Comparison of ENCODE assay signal across 19 cellular contexts in the genomic region with DNA sequence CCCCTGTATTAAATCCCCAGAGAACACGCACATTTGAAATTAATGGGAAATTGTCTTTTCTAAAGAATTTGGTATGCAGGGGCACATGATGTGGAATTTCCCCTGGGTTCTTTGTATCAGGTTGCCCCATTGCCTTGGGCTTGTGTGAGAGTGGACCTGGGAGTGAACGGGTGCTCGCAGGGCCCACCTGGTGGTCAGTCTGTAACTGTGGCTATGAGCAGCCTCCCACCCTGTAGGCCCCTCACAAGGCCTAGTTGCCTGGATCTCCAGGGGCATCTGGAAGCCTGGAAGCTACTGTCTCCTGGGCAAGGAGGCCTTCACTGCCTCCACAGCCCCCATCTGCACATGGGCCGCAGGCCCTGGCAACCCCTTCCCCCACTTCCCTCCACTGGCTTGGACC. TPM values are rescaled to one million over a fixed set of nuclear protein-coding genes. Genes with fewer than 3 reads are reported as not detected.
DNase-seq lines count a peak whose midpoint lies in the region; TF ChIP-seq lines count a peak whose summit lies in the region.
"Had no signal": no experiment of that assay in that cellular context is flagged by ENCODE, and none has a peak within 500 bp of the region (broad histone marks: within the 10 kb centered on the region; RNA-seq: fewer than 3 reads in every experiment).

No MANE protein-coding gene starts in this region.

- H3K9me3 Mint-ChIP-seq in HFFc6 (no peaks in the 10 kb centered on the region), neural progenitor cell (no peaks in the 10 kb centered on the region)
- H3K9me3 Mint-ChIP-seq: activated CD4-positive, alpha-beta T cell treated with anti-CD3 and anti-CD28 coated beads, Interleukin-2, amount 10 ng/mL, durations not matched to agents 7 days and 5 days; activated naive CD8-positive, alpha-beta T cell treated with anti-CD3 and anti-CD28 coated beads, Interleukin-2, amount 50 U/mL, for 24 hours had no signal

- no peaks in the 10 kb centered on the region for H4K20me1 ChIP-seq in neural progenitor cell (ENCODE audit: low read depth)

- H3K36me3 ChIP-seq in neural progenitor cell, result no peaks in the 10 kb centered on the region
- H3K36me3 ChIP-seq: uterus had no signal

- H2AFZ ChIP-seq in neural progenitor cell (replicated peaks), result no peak overlapping the region
- H2AFZ ChIP-seq: parathyroid adenoma had no signal

- no peak overlapping the region for H3K4me3 ChIP-seq in choroid plexus epithelial cell (ENCODE audit: low read depth, low read length)
- H3K4me3 ChIP-seq in neural progenitor cell, result no peak overlapping the region
- H3K4me3 ChIP-seq: GM12878, uterus had no signal

- TF ChIP-seq CTCF in HFFc6 (IDR thresholded peaks at IDR 0.05) (peak; percentile 34; the same call in 1 of the 2 replicates), choroid plexus epithelial cell (conservative IDR thresholded peaks at IDR 0.05; ENCODE audit: low read depth, low read length) (peak; percentile 31), neural progenitor cell (IDR thresholded peaks at IDR 0.05) (peak; percentile 49)

- H3K4me3 Mint-ChIP-seq in HFFc6 (no peak overlapping the region), neural progenitor cell (no peak overlapping the region)
- H3K4me3 Mint-ChIP-seq: activated CD4-positive, alpha-beta T cell treated with anti-CD3 and anti-CD28 coated beads, Interleukin-2, amount 10 ng/mL, durations not matched to agents 7 days and 5 days; activated naive CD8-positive, alpha-beta T cell treated with anti-CD3 and anti-CD28 coated beads, Interleukin-2, amount 50 U/mL, for 24 hours; stimulated activated naive CD8-positive, alpha-beta T cell treated with anti-CD3 and anti-CD28 coated beads, Interleukin-15, amount 100 ng/mL, for 72 hours had no signal

- H3K27me3 Mint-ChIP-seq in HFFc6 (ENCODE audit: insufficient read depth), result no peaks in the 10 kb centered on the region; the same call in 1 of the 2 replicates
- peaks cover 8% of the 10 kb centered on the region for H3K27me3 Mint-ChIP-seq in neural progenitor cell (ENCODE audit: insufficient read depth, low read depth)
- H3K27me3 Mint-ChIP-seq: activated CD4-positive, alpha-beta T cell treated with anti-CD3 and anti-CD28 coated beads, Interleukin-2, amount 10 ng/mL, durations not matched to agents 7 days and 5 days; activated naive CD8-positive, alpha-beta T cell treated with anti-CD3 and anti-CD28 coated beads, Interleukin-2, amount 50 U/mL, for 24 hours; stimulated activated naive CD8-positive, alpha-beta T cell treated with anti-CD3 and anti-CD28 coated beads, Interleukin-15, amount 100 ng/mL, for 72 hours had no signal

- H3K9ac ChIP-seq in neural progenitor cell, result no peak overlapping the region
- H3K9ac ChIP-seq: parathyroid adenoma had no signal

- H3K4me1 ChIP-seq in neural progenitor cell, result peaks cover 4% of the 10 kb centered on the region
- H3K4me1 ChIP-seq: uterus had no signal

- no peaks in the 10 kb centered on the region for H3F3A ChIP-seq in neural progenitor cell (ENCODE audit: low read depth)

- H3K36me3 Mint-ChIP-seq in HFFc6 (ENCODE audit: low read depth) (no peaks in the 10 kb centered on the region), neural progenitor cell (peaks cover 2% of the 10 kb centered on the region)

- H3K4me1 Mint-ChIP-seq in HFFc6 (ENCODE audit: low read depth), result peaks cover 53% of the 10 kb centered on the region
- H3K4me1 Mint-ChIP-seq in neural progenitor cell, result peaks cover 13% of the 10 kb centered on the region

- no peaks in the 10 kb centered on the region for H3K79me2 ChIP-seq in neural progenitor cell (ENCODE audit: low read depth)
- H3K79me2 ChIP-seq: parathyroid adenoma had no signal

- H3K27me3 ChIP-seq in neural progenitor cell, result no peaks in the 10 kb centered on the region
- H3K27me3 ChIP-seq: uterus had no signal

- no peak overlapping the region for H3K4me2 ChIP-seq in neural progenitor cell

- H3K27ac ChIP-seq in neural progenitor cell, result no peak overlapping the region
- H3K27ac ChIP-seq: C4-2B, parathyroid adenoma, uterus had no signal

- H3K27ac Mint-ChIP-seq in HFFc6 (no peak overlapping the region), neural progenitor cell (no peak overlapping the region)
- H3K27ac Mint-ChIP-seq: activated CD4-positive, alpha-beta T cell treated with anti-CD3 and anti-CD28 coated beads, Interleukin-2, amount 10 ng/mL, durations not matched to agents 7 days and 5 days; activated naive CD8-positive, alpha-beta T cell treated with anti-CD3 and anti-CD28 coated beads, Interleukin-2, amount 50 U/mL, for 24 hours; stimulated activated naive CD8-positive, alpha-beta T cell treated with anti-CD3 and anti-CD28 coated beads, Interleukin-15, amount 100 ng/mL, for 72 hours had no signal

- H3K9me3 ChIP-seq in neural progenitor cell (ENCODE audit: low read depth), result no peaks in the 10 kb centered on the region
- H3K9me3 ChIP-seq: uterus had no signal

- DNase-seq in ELF-1 (ENCODE audit: low read depth, low spot score) (peak; percentile 52), HFFc6 (no peak), choroid plexus epithelial cell (ENCODE audit: low read depth) (no peak), neural progenitor cell (ENCODE audit: low spot score) (peak; percentile 49), AML-193 (lab: John Stamatoyannopoulos, UW) (no peak), NCI-H510A treated with DMSO at 0.1 percent for 48 hours (lab: John Stamatoyannopoulos, UW) (no peak), DMS153 treated with DMSO at 0.1 percent for 48 hours (lab: John Stamatoyannopoulos, UW; ENCODE audit: unreplicated experiment) (no peak), NCI-H1092 (lab: John Stamatoyannopoulos, UW) (no peak)
- DNase-seq: activated CD4-positive, alpha-beta T cell treated with anti-CD3 and anti-CD28 coated beads, Interleukin-2, amount 10 ng/mL, durations not matched to agents 7 days and 5 days; activated naive CD8-positive, alpha-beta T cell treated with anti-CD3 and anti-CD28 coated beads, Interleukin-2, amount 50 U/mL, for 24 hours; activated T-cell treated with anti-CD3 and anti-CD28 coated beads, Interleukin-2, amount 50 U/mL, for 1 hour; head of caudate nucleus; kidney glomerular epithelial cell; NCI-H1694 treated with DMSO at 0.1 percent for 48 hours; stimulated activated naive CD8-positive, alpha-beta T cell treated with anti-CD3 and anti-CD28 coated beads, Interleukin-15, amount 100 ng/mL, for 72 hours; uterus had no signal

RNA-seq across cellular contexts. Expression of a gene that starts 43.6 kb away (rescaled TPM):
- 10 to 100 TPM in 5 of 6 experiments, 1 to 10 TPM in 1; 9.2 to 12.0 (median 10.4) TPM for total RNA-seq in HFFc6 (2021; fragmentation: NEBNext Ultra II Directional; extraction: Animal tissue kit (Norgen Biotek cat#: 25700))
- total RNA-seq in neural progenitor cell (ENCODE audit: low replicate concordance), result 4.9 and 13.6 TPM in 2 replicates

Comparison
In these comparisons a context has a peak if more than half of its experiments do, and no peak if none do; other contexts are left out.
1. DNase-seq: peak in ELF-1 (single experiment) and neural progenitor cell (single experiment); none in HFFc6 (single experiment), choroid plexus epithelial cell (single experiment), AML-193 (0 of 2), NCI-H510A treated with DMSO at 0.1 percent for 48 hours (single experiment), DMS153 treated with DMSO at 0.1 percent for 48 hours (single experiment) and NCI-H1092 (single experiment).
2. Peak in every context shown above with its lines, with median percentiles within 50 percentile points of each other: CTCF ChIP-seq.